ENCODE assay signal across 1 cellular context in the genomic region with DNA sequence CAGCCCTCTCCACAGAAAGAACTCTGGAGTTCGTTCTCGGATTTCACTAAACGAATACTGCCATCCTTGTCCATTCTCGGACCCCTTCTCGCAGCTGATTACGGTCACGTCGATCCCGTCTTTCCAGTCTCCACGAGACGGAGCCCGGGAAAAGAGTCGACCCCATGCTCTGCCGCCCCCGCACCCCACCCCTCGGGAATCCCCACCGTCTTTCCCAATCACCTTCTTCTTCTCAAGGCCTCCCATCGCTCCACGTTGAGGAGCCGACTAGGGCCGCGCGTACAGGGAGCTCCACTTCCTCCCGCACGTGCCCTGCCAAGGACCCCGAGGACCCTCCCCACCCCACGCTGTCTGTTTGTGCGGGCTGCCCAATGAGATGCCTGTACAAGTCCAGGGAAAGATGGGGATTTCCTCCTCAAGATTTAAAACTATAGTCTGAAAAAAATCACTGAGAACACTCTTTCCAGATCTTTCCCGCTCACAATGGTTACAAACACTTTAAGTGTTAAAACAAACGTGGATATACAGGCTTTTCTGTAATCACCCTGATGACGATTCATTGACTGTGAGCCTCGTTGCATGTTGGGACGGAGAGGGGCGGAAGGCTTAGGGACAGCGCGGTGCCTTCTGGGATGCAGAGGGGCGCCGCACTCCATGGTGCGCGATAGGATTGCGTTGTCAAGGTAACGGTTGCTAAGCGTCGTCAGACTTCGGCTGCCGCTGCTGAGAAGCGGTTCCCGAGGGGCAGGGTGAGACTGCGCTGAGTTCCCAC.
TF ChIP-seq lines count a peak whose summit lies in the region.

A gene (minus strand): TSS at position 323 of the 772 bp plus-strand sequence. CDS start 77 bp downstream, at position 246.

TF ChIP-seq in HepG2, 621 proteins besides CTCF, POLR2A, EP300 and RAD21 (continued from another document and continues in another):
- TF ChIP-seq ZNF350 (CRISPR knock-in tag; IDR thresholded peaks at IDR 0.05; ENCODE audit: borderline replicate concordance, low read depth): peak; percentile 69; the same call in 1 of the 2 replicates
- no peak for TF ChIP-seq ZNF550 (CRISPR knock-in tag; IDR thresholded peaks at IDR 0.05; ENCODE audit: borderline replicate concordance)
- no peak; the same call in 1 of the 2 replicates for TF ChIP-seq ZNF331 (CRISPR knock-in tag; IDR thresholded peaks at IDR 0.05)
- TF ChIP-seq, protein P1, sequence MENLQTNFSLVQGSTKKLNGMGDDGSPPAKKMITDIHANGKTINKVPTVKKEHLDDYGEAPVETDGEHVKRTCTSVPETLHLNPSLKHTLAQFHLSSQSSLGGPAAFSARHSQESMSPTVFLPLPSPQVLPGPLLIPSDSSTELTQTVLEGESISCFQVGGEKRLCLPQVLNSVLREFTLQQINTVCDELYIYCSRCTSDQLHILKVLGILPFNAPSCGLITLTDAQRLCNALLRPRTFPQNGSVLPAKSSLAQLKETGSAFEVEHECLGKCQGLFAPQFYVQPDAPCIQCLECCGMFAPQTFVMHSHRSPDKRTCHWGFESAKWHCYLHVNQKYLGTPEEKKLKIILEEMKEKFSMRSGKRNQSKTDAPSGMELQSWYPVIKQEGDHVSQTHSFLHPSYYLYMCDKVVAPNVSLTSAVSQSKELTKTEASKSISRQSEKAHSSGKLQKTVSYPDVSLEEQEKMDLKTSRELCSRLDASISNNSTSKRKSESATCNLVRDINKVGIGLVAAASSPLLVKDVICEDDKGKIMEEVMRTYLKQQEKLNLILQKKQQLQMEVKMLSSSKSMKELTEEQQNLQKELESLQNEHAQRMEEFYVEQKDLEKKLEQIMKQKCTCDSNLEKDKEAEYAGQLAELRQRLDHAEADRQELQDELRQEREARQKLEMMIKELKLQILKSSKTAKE (CRISPR knock-in tag; IDR thresholded peaks at IDR 0.05; ENCODE audit: borderline replicate concordance): no peak
- TF ChIP-seq ZNF7 (CRISPR knock-in tag; IDR thresholded peaks at IDR 0.05): no peak
- TF ChIP-seq, protein P2, sequence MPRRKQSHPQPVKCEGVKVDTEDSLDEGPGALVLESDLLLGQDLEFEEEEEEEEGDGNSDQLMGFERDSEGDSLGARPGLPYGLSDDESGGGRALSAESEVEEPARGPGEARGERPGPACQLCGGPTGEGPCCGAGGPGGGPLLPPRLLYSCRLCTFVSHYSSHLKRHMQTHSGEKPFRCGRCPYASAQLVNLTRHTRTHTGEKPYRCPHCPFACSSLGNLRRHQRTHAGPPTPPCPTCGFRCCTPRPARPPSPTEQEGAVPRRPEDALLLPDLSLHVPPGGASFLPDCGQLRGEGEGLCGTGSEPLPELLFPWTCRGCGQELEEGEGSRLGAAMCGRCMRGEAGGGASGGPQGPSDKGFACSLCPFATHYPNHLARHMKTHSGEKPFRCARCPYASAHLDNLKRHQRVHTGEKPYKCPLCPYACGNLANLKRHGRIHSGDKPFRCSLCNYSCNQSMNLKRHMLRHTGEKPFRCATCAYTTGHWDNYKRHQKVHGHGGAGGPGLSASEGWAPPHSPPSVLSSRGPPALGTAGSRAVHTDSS (CRISPR knock-in tag; conservative IDR thresholded peaks at IDR 0.05): no peak
- TF ChIP-seq, protein P3, sequence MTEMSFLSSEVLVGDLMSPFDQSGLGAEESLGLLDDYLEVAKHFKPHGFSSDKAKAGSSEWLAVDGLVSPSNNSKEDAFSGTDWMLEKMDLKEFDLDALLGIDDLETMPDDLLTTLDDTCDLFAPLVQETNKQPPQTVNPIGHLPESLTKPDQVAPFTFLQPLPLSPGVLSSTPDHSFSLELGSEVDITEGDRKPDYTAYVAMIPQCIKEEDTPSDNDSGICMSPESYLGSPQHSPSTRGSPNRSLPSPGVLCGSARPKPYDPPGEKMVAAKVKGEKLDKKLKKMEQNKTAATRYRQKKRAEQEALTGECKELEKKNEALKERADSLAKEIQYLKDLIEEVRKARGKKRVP (CRISPR knock-in tag; IDR thresholded peaks at IDR 0.05): no peak
- no peak for TF ChIP-seq NR1H2 (CRISPR knock-in tag; IDR thresholded peaks at IDR 0.05; ENCODE audit: borderline replicate concordance, low read depth)
- TF ChIP-seq ZNF546 (CRISPR knock-in tag; conservative IDR thresholded peaks at IDR 0.05): no peak
- TF ChIP-seq ZNF235 (CRISPR knock-in tag; IDR thresholded peaks at IDR 0.05; ENCODE audit: borderline replicate concordance): no peak
- TF ChIP-seq, protein P4, sequence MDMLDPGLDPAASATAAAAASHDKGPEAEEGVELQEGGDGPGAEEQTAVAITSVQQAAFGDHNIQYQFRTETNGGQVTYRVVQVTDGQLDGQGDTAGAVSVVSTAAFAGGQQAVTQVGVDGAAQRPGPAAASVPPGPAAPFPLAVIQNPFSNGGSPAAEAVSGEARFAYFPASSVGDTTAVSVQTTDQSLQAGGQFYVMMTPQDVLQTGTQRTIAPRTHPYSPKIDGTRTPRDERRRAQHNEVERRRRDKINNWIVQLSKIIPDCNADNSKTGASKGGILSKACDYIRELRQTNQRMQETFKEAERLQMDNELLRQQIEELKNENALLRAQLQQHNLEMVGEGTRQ (IDR thresholded peaks at IDR 0.05; ENCODE audit: low read depth, low read length): no peak
- TF ChIP-seq, protein P4 (CRISPR knock-in tag; IDR thresholded peaks at IDR 0.05; ENCODE audit: borderline replicate concordance): peak; percentile 63; the same call in 1 of the 2 replicates
- peak; percentile 87 for TF ChIP-seq DMAP1 (CRISPR knock-in tag; IDR thresholded peaks at IDR 0.05)
- TF ChIP-seq MAF1 (CRISPR knock-in tag; IDR thresholded peaks at IDR 0.05; ENCODE audit: borderline replicate concordance): no peak
- TF ChIP-seq PPARG (CRISPR knock-in tag; conservative IDR thresholded peaks at IDR 0.05): no peak
- TF ChIP-seq, protein P5, sequence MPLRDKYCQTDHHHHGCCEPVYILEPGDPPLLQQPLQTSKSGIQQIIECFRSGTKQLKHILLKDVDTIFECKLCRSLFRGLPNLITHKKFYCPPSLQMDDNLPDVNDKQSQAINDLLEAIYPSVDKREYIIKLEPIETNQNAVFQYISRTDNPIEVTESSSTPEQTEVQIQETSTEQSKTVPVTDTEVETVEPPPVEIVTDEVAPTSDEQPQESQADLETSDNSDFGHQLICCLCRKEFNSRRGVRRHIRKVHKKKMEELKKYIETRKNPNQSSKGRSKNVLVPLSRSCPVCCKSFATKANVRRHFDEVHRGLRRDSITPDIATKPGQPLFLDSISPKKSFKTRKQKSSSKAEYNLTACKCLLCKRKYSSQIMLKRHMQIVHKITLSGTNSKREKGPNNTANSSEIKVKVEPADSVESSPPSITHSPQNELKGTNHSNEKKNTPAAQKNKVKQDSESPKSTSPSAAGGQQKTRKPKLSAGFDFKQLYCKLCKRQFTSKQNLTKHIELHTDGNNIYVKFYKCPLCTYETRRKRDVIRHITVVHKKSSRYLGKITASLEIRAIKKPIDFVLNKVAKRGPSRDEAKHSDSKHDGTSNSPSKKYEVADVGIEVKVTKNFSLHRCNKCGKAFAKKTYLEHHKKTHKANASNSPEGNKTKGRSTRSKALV (CRISPR knock-in tag; IDR thresholded peaks at IDR 0.05): peak; percentile 9; the same call in 1 of the 2 replicates
- no peak for TF ChIP-seq CENPX (CRISPR knock-in tag; IDR thresholded peaks at IDR 0.05)
- TF ChIP-seq ZNF563 (CRISPR knock-in tag; IDR thresholded peaks at IDR 0.05): 0 out of 2 replicates have a peak, but pooled peaks have one; percentile 18
- TF ChIP-seq SP5 (CRISPR knock-in tag; IDR thresholded peaks at IDR 0.05; ENCODE audit: borderline replicate concordance, low read depth): no peak
- no peak for TF ChIP-seq NKX3-1 (CRISPR knock-in tag; IDR thresholded peaks at IDR 0.05)
- TF ChIP-seq FOXK1 (CRISPR knock-in tag; IDR thresholded peaks at IDR 0.05; ENCODE audit: borderline replicate concordance, low read depth): peak; percentile 87; the same call in 1 of the 2 replicates
- TF ChIP-seq RFXAP (CRISPR knock-in tag; IDR thresholded peaks at IDR 0.05; ENCODE audit: borderline replicate concordance): no peak
- TF ChIP-seq SALL2 (CRISPR knock-in tag; IDR thresholded peaks at IDR 0.05): no peak
- TF ChIP-seq POLR2AphosphoS5 (IDR thresholded peaks at IDR 0.05; ENCODE audit: low read depth, low read length): peak; percentile 77
- TF ChIP-seq, protein P6, sequence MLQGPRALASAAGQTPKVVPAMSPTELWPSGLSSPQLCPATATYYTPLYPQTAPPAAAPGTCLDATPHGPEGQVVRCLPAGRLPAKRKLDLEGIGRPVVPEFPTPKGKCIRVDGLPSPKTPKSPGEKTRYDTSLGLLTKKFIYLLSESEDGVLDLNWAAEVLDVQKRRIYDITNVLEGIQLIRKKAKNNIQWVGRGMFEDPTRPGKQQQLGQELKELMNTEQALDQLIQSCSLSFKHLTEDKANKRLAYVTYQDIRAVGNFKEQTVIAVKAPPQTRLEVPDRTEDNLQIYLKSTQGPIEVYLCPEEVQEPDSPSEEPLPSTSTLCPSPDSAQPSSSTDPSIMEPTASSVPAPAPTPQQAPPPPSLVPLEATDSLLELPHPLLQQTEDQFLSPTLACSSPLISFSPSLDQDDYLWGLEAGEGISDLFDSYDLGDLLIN (CRISPR knock-in tag; IDR thresholded peaks at IDR 0.05; ENCODE audit: borderline replicate concordance): no peak
- TF ChIP-seq CBFB (CRISPR knock-in tag; IDR thresholded peaks at IDR 0.05): 0 out of 2 replicates have a peak, but pooled peaks have one; percentile 47
- 0 out of 2 replicates have a peak, but pooled peaks have one; percentile 49 for TF ChIP-seq GTF3A (CRISPR knock-in tag; conservative IDR thresholded peaks at IDR 0.05)
- no peak for TF ChIP-seq ZBTB8A (CRISPR knock-in tag; IDR thresholded peaks at IDR 0.05; ENCODE audit: borderline replicate concordance, low read depth)
- TF ChIP-seq ATM (IDR thresholded peaks at IDR 0.05; ENCODE audit: borderline replicate concordance): no peak
- TF ChIP-seq MIER3 (CRISPR knock-in tag; IDR thresholded peaks at IDR 0.05; ENCODE audit: borderline replicate concordance): no peak
- TF ChIP-seq RBM39 (IDR thresholded peaks at IDR 0.05; ENCODE audit: low read depth, low read length, poor library complexity, severe bottlenecking): peak; percentile 1
- TF ChIP-seq SYNCRIP (IDR thresholded peaks at IDR 0.05; ENCODE audit: insufficient read depth, low read depth, low read length): no peak
- TF ChIP-seq DNMT3B (CRISPR knock-in tag; conservative IDR thresholded peaks at IDR 0.05): no peak
- TF ChIP-seq, protein P7, sequence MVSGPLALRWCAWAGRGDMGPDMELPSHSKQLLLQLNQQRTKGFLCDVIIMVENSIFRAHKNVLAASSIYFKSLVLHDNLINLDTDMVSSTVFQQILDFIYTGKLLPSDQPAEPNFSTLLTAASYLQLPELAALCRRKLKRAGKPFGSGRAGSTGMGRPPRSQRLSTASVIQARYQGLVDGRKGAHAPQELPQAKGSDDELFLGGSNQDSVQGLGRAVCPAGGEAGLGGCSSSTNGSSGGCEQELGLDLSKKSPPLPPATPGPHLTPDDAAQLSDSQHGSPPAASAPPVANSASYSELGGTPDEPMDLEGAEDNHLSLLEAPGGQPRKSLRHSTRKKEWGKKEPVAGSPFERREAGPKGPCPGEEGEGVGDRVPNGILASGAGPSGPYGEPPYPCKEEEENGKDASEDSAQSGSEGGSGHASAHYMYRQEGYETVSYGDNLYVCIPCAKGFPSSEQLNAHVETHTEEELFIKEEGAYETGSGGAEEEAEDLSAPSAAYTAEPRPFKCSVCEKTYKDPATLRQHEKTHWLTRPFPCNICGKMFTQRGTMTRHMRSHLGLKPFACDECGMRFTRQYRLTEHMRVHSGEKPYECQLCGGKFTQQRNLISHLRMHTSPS (CRISPR knock-in tag; IDR thresholded peaks at IDR 0.05; ENCODE audit: low read depth): no peak
- TF ChIP-seq RNF2 (conservative IDR thresholded peaks at IDR 0.05; ENCODE audit: low read depth): peak; percentile 58; the same call in 1 of the 2 replicates
- TF ChIP-seq KDM3A (CRISPR knock-in tag; IDR thresholded peaks at IDR 0.05; ENCODE audit: low read depth): no peak
- no peak; the same call in 1 of the 2 replicates for TF ChIP-seq NCOR1 (IDR thresholded peaks at IDR 0.05; ENCODE audit: borderline replicate concordance, low read length)
- TF ChIP-seq EHMT2 (IDR thresholded peaks at IDR 0.05; ENCODE audit: borderline replicate concordance, low read depth, low read length): no peak
- no peak for TF ChIP-seq MAFK (conservative IDR thresholded peaks at IDR 0.05 in 1 of 2, IDR thresholded peaks at IDR 0.05 in 1 of 2; ENCODE audit: low read length in 2 of 2)
- TF ChIP-seq SALL1 (CRISPR knock-in tag; IDR thresholded peaks at IDR 0.05): no peak; the same call in 1 of the 2 replicates
- TF ChIP-seq, protein P8, sequence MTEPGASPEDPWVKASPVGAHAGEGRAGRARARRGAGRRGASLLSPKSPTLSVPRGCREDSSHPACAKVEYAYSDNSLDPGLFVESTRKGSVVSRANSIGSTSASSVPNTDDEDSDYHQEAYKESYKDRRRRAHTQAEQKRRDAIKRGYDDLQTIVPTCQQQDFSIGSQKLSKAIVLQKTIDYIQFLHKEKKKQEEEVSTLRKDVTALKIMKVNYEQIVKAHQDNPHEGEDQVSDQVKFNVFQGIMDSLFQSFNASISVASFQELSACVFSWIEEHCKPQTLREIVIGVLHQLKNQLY (CRISPR knock-in tag; IDR thresholded peaks at IDR 0.05): no peak
- no peak for TF ChIP-seq ZNF615 (CRISPR knock-in tag; IDR thresholded peaks at IDR 0.05; ENCODE audit: borderline replicate concordance)
- TF ChIP-seq TCF7 (IDR thresholded peaks at IDR 0.05; ENCODE audit: low read depth): no peak
- no peak for TF ChIP-seq ZNF468 (CRISPR knock-in tag; IDR thresholded peaks at IDR 0.05)
- TF ChIP-seq ZBTB7A (CRISPR knock-in tag; IDR thresholded peaks at IDR 0.05): no peak
- no peak for TF ChIP-seq NFE2 (CRISPR knock-in tag; IDR thresholded peaks at IDR 0.05)
- TF ChIP-seq, protein P9, sequence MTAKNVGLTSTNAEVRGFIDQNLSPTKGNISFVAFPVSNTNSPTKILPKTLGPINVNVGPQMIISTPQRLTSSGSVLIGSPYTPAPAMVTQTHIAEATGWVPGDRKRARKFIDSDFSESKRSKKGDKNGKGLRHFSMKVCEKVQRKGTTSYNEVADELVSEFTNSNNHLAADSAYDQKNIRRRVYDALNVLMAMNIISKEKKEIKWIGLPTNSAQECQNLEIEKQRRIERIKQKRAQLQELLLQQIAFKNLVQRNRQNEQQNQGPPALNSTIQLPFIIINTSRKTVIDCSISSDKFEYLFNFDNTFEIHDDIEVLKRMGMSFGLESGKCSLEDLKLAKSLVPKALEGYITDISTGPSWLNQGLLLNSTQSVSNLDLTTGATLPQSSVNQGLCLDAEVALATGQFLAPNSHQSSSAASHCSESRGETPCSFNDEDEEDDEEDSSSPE (CRISPR knock-in tag; IDR thresholded peaks at IDR 0.05): peak; percentile 38; the same call in 1 of the 2 replicates
- no peak for TF ChIP-seq PAF1 (CRISPR knock-in tag; IDR thresholded peaks at IDR 0.05)
- TF ChIP-seq ZKSCAN1 (IDR thresholded peaks at IDR 0.05; ENCODE audit: low read length): peak; percentile 45; the same call in 1 of the 2 replicates
- no peak for TF ChIP-seq KDM4B (CRISPR knock-in tag; IDR thresholded peaks at IDR 0.05)
